ENCODE assay signal across 1 cellular context in genomic region chr1:203913045-203913444, GRCh38.
TF ChIP-seq lines count a peak whose summit lies in the region.

No MANE protein-coding gene starts in this region.

TF ChIP-seq in IMR-90, 13 proteins besides CTCF, POLR2A, EP300 and RAD21:
- TF ChIP-seq SMC3 (IDR thresholded peaks at IDR 0.05; ENCODE audit: low read depth, low read length) = no peak
- TF ChIP-seq MAZ (IDR thresholded peaks at IDR 0.05; ENCODE audit: borderline replicate concordance, low read depth, low read length) = no peak
- no peak for TF ChIP-seq FOS (IDR thresholded peaks at IDR 0.05; ENCODE audit: low read depth, low read length)
